29 cellular contexts compared by ENCODE assay signal in the genomic region with DNA sequence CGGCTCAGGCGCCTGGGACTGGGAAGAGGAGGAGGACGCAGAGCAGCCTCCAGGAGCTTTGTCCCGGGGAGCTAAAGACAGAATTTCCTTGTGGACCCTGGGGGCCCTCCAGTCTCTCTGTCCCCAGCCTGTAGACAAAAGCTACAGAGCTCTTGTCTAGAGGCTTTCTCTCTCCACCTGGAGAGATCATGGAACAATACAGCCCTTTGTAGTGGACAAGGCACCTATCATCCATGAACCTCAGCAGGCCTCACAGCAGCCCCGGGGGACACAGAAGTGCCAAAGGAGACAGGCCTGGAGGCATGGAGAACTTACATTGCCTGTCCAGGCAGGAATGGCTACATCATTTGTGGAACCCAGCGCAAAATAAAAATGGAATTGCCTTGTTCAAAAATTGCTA.
"Had no signal": no experiment of that assay in that cellular context is flagged by ENCODE, and none has a peak within 500 bp of the region (broad histone marks: within the 10 kb centered on the region; RNA-seq: fewer than 3 reads in every experiment).

No MANE protein-coding gene starts in this region.

- H3K4me3 ChIP-seq: esophagus squamous epithelium, heart right ventricle, lung, mucosa of descending colon, pancreas, right atrium auricular region, sigmoid colon, stomach, thyroid gland, vagina had no signal

- H3K4me3 Mint-ChIP-seq: effector memory CD8-positive, alpha-beta T cell; immature natural killer cell; memory B cell; naive thymus-derived CD4-positive, alpha-beta T cell; nephron; stimulated activated effector memory CD8-positive, alpha-beta T cell treated with anti-CD3 and anti-CD28 coated beads, Interleukin-12 subunit alpha, Interleukin-12 subunit beta, amount 100 ng/mL, for 72 hours had no signal

- DNase-seq: cortex of kidney; effector memory CD8-positive, alpha-beta T cell; erythroblast; esophagus squamous epithelium; foreskin melanocyte; glutamatergic neuron; heart right ventricle; hippocampal formation; immature natural killer cell; left ventricle myocardium superior; mucosa of descending colon; naive thymus-derived CD4-positive, alpha-beta T cell; occipital lobe; pancreas; sigmoid colon; stimulated activated CD4-positive, alpha-beta T cell treated with anti-CD3 and anti-CD28 coated beads, Interleukin-2, amount 100 ng/mL, for 24 hours; stimulated activated CD4-positive, alpha-beta T cell treated with anti-CD3 and anti-CD28 coated beads, Interleukin-4, amount 100 ng/mL, for 24 hours; stimulated activated naive CD4-positive, alpha-beta T cell treated with Interleukin-2 at 50 U/mL for 16 hours; stomach; thyroid gland; trophoblast cell had no signal

- H3K4me1 ChIP-seq: pancreas, vagina had no signal

- H3K27me3 ChIP-seq: esophagus squamous epithelium, pancreas, right atrium auricular region, thyroid gland, vagina had no signal

- H3K4me1 Mint-ChIP-seq: immature natural killer cell; memory B cell; naive thymus-derived CD4-positive, alpha-beta T cell; stimulated activated effector memory CD8-positive, alpha-beta T cell treated with anti-CD3 and anti-CD28 coated beads, Interleukin-12 subunit alpha, Interleukin-12 subunit beta, amount 100 ng/mL, for 72 hours had no signal

- ATAC-seq: effector memory CD8-positive, alpha-beta T cell; heart right ventricle; left ventricle myocardium superior; mucosa of descending colon; naive thymus-derived CD4-positive, alpha-beta T cell; pancreas; stimulated activated effector memory CD8-positive, alpha-beta T cell treated with anti-CD3 and anti-CD28 coated beads, Interleukin-12 subunit alpha, Interleukin-12 subunit beta, amount 100 ng/mL, for 72 hours had no signal

- H3K36me3 ChIP-seq: esophagus squamous epithelium, heart right ventricle, pancreas, right atrium auricular region, sigmoid colon, stomach, thyroid gland, vagina had no signal

- H3K9me3 Mint-ChIP-seq: effector memory CD8-positive, alpha-beta T cell; immature natural killer cell; memory B cell; naive thymus-derived CD4-positive, alpha-beta T cell; nephron; stimulated activated effector memory CD8-positive, alpha-beta T cell treated with anti-CD3 and anti-CD28 coated beads, Interleukin-12 subunit alpha, Interleukin-12 subunit beta, amount 100 ng/mL, for 72 hours had no signal

- H3K36me3 Mint-ChIP-seq: immature natural killer cell; memory B cell; naive thymus-derived CD4-positive, alpha-beta T cell; stimulated activated effector memory CD8-positive, alpha-beta T cell treated with anti-CD3 and anti-CD28 coated beads, Interleukin-12 subunit alpha, Interleukin-12 subunit beta, amount 100 ng/mL, for 72 hours had no signal

- H3K9me3 ChIP-seq: esophagus squamous epithelium, heart right ventricle, mucosa of descending colon, pancreas, right atrium auricular region, sigmoid colon, stomach, thyroid gland, vagina had no signal

- H3K27ac Mint-ChIP-seq: immature natural killer cell; memory B cell; naive thymus-derived CD4-positive, alpha-beta T cell; nephron; stimulated activated effector memory CD8-positive, alpha-beta T cell treated with anti-CD3 and anti-CD28 coated beads, Interleukin-12 subunit alpha, Interleukin-12 subunit beta, amount 100 ng/mL, for 72 hours had no signal

- FAIRE-seq: endometrium, keratinocyte, pancreas had no signal

- H3K27ac ChIP-seq: esophagus squamous epithelium, heart right ventricle, pancreas, right atrium auricular region, sigmoid colon, stomach, thyroid gland, vagina had no signal
